ENCODE assay signal across 20 cellular contexts in the genomic region with DNA sequence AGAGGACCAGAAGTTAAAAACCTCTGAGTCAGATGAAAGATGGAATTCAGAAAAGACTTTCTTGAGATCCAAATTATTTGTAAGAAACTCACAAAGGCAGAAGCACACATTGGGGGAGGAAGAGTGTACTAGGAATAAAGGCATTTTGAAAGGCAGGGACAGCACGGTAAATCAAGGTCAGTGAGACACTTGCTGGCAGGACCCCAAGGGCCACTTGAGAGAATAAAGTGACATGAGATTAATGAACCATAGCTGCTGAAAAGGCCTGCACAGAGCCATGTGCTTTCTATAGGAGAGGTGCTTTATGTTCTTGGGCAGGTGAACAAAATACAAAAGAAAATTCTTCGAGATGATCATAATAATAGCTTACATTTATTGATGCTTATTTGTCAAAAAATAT.
A peak's percentile ranks its signal among the peaks of the same experiment; 100 is the strongest.
DNase-seq lines count a peak whose midpoint lies in the region; ATAC-seq and TF ChIP-seq lines count a peak whose summit lies in the region.
"Had no signal": no experiment of that assay in that cellular context is flagged by ENCODE, and none has a peak within 500 bp of the region (broad histone marks: within the 10 kb centered on the region; RNA-seq: fewer than 3 reads in every experiment).

No MANE protein-coding gene starts in this region.

- CTCF ChIA-PET in HEK293T (lab: Yijun Ruan, JAX) = no interaction called here

- no peak for TF ChIP-seq CTCF in GM20000 (IDR thresholded peaks at IDR 0.05; ENCODE audit: extremely low read depth, missing control alignments)

- ATAC-seq in GM19328 (IDR thresholded peaks at IDR 0.05; ENCODE audit: unreplicated experiment) = no peak
- ATAC-seq: HepG2, T-helper 17 cell had no signal

- POLR2A ChIA-PET in HEK293T (lab: Yijun Ruan, JAX) = no interaction called here

- DNase-seq in NCI-H748 (lab: John Stamatoyannopoulos, UW; ENCODE audit: unreplicated experiment) (peak; percentile 4), NCI-H748 treated with DMSO at 0.1 percent for 48 hours (lab: John Stamatoyannopoulos, UW) (no peak), HEK293T (ENCODE audit: extremely low spot score) (no peak), NCI-H69 (lab: John Stamatoyannopoulos, UW) (peak; percentile 3), left kidney (ENCODE audit: low read depth, low spot score) (peak; percentile 89), GM20000 (ENCODE audit: low spot score) (no peak)
- no peak for DNase-seq in NK-92 treated with Interleukin-12 subunit alpha and Interleukin-12 subunit beta, amount 100 ng/mL, for 24 hours (lab: John Stamatoyannopoulos, UW)
- DNase-seq: Calu3; CD4-positive, alpha-beta memory T cell; HFFc6; MV-4-11; NCI-H1436 treated with DMSO at 0.1 percent for 48 hours; NCI-H2029; NCI-H2171 treated with DMSO at 0.1 percent for 48 hours; NCI-H526; Peyer's patch; SIG-M5; T-helper 17 cell had no signal

TF ChIP-seq in HEK293T, 16 proteins besides CTCF, POLR2A, EP300 and RAD21:
- TF ChIP-seq PKNOX1 (IDR thresholded peaks at IDR 0.05) = peak; percentile 63; the same call in 1 of the 2 replicates
- TF ChIP-seq LEF1 (IDR thresholded peaks at IDR 0.05; ENCODE audit: borderline replicate concordance) = no peak

Comparison
In these comparisons a context has a peak if more than half of its experiments do, and no peak if none do; other contexts are left out.
1. DNase-seq: peak in NCI-H748 (single experiment), NCI-H69 (single experiment) and left kidney (single experiment); none in NCI-H748 treated with DMSO at 0.1 percent for 48 hours (single experiment), HEK293T (single experiment), NK-92 treated with Interleukin-12 subunit alpha and Interleukin-12 subunit beta, amount 100 ng/mL, for 24 hours (single experiment) and GM20000 (single experiment).